ENCODE assay signal across 8 cellular contexts in the genomic region with DNA sequence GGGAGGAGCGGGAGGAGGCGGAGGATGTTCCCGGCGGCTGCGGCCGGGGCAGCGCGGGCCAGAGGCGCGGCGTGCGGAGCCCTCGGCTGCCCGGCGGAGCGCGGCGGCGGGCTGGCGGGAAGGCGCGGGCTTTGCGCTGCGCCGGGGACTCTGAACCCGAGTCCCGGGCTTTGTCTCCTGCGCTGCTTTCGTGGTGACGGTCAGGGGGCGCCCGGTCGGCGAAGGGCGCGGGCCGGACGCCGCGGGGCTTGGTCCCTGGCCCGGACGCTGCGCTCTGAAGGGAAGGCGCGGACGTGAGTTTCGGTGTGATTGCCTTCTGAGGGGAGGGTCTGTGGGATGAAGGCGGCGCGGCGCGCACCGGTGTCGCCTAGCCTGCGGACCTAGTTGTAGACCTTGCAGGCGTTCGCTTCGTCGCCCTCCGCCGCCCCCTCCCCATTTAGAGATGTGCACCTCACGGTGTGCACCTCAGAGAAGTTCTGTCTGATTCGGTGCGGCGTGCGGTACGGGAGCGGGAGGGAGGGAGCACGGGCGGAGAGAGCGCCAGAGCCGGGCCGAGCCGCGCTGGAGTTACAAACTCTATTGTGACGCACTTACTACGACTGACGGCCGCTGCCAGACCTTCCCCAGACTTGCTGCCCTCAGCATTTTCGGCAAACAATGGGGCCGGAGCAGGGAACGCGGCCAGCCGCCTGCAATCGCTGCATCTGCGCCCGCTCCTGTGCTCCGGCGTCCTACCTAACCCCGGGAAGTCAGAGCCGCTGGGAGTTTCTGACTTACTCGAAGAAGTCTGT. TPM values are rescaled to one million over a fixed set of nuclear protein-coding genes. Genes with fewer than 3 reads are reported as not detected.
A peak's percentile ranks its signal among the peaks of the same experiment; 100 is the strongest.
DNase-seq lines count a peak whose midpoint lies in the region; ATAC-seq and TF ChIP-seq lines count a peak whose summit lies in the region.

No MANE protein-coding gene starts in this region.

- ATAC-seq in naive thymus-derived CD8-positive, alpha-beta T cell, result no peak

- H3K27ac ChIP-seq in CD8-positive, alpha-beta memory T cell (ENCODE audit: low read depth, low read length), result peak overlapping the region; percentile 48
- peak overlapping the region; percentile 73 to 76 for H3K27ac ChIP-seq in tibial artery

- CTCF ChIA-PET in CD8-positive, alpha-beta memory T cell (lab: Charles Lee), result no interaction called here
- CTCF ChIA-PET in HEK293T (lab: Yijun Ruan, JAX), result no interaction called here

- H3K4me3 Mint-ChIP-seq in CD8-positive, alpha-beta memory T cell, result peak overlapping the region; percentile 83 to 97 (median 87)
- peak overlapping the region; percentile 83 to 97 (median 90) for H3K4me3 Mint-ChIP-seq in naive thymus-derived CD8-positive, alpha-beta T cell

- H3K27me3 ChIP-seq in CD8-positive, alpha-beta memory T cell (ENCODE audit: insufficient read depth, low read length, poor library complexity, severe bottlenecking), result peaks cover 20% of the 10 kb centered on the region
- H3K27me3 ChIP-seq in tibial artery, result no peaks in the 10 kb centered on the region

- peaks cover 17 to 19% of the 10 kb centered on the region in 2 donors for H3K27me3 Mint-ChIP-seq in CD8-positive, alpha-beta memory T cell
- H3K27me3 Mint-ChIP-seq in naive thymus-derived CD8-positive, alpha-beta T cell, result peaks cover 3 to 23% (median 14%) of the 10 kb centered on the region in 5 donors

- H3K36me3 ChIP-seq in CD8-positive, alpha-beta memory T cell (ENCODE audit: insufficient read depth, low read length), result peaks cover 14% of the 10 kb centered on the region
- peaks cover 0 to 35% (median 9%) of the 10 kb centered on the region in 3 donors for H3K36me3 ChIP-seq in tibial artery

- peak overlapping the region; percentile 71 for H3K4me3 ChIP-seq in CD8-positive, alpha-beta memory T cell (ENCODE audit: low read length)
- H3K4me3 ChIP-seq in foreskin fibroblast (ENCODE audit: low read depth in 1 of 2, low read length in 2 of 2) (peak overlapping the region; percentile 79 to 91), tibial artery (peak overlapping the region; percentile 77 to 83)

- H3K36me3 Mint-ChIP-seq in CD8-positive, alpha-beta memory T cell, result peaks cover 10 to 53% (median 17%) of the 10 kb centered on the region in 3 donors
- H3K36me3 Mint-ChIP-seq in naive thymus-derived CD8-positive, alpha-beta T cell, result peaks cover 0 to 38% (median 8%) of the 10 kb centered on the region in 3 donors

- peaks cover 32 to 64% (median 53%) of the 10 kb centered on the region in 3 donors for H3K4me1 Mint-ChIP-seq in CD8-positive, alpha-beta memory T cell
- H3K4me1 Mint-ChIP-seq in naive thymus-derived CD8-positive, alpha-beta T cell, result peaks cover 27 to 69% (median 64%) of the 10 kb centered on the region in 4 donors

- intact Hi-C loops in tibial artery (cut with DNase I; ENCODE audit: low total_unique reads), result no loop called here

- POLR2A ChIA-PET in CD8-positive, alpha-beta memory T cell (lab: Charles Lee), result interaction anchor here (0.7 kb wide), 1 partner anchor 73 kb away, joined by 3 read pairs; no protein-coding TSS in a partner anchor
- POLR2A ChIA-PET in HEK293T (lab: Yijun Ruan, JAX), result no interaction called here
- POLR2A ChIA-PET in naive thymus-derived CD8-positive, alpha-beta T cell (lab: Charles Lee), result interaction anchor here (2.9 kb wide), 1 partner anchor 35 kb away, joined by 8 read pairs; no protein-coding TSS in a partner anchor

- no peaks in the 10 kb centered on the region for H3K9me3 Mint-ChIP-seq in CD8-positive, alpha-beta memory T cell
- H3K9me3 Mint-ChIP-seq in naive thymus-derived CD8-positive, alpha-beta T cell, result no peaks in the 10 kb centered on the region

- no peaks in the 10 kb centered on the region for H3K9me3 ChIP-seq in CD8-positive, alpha-beta memory T cell (ENCODE audit: low read length)
- no peaks in the 10 kb centered on the region for H3K9me3 ChIP-seq in tibial artery

- H3K27ac Mint-ChIP-seq in CD8-positive, alpha-beta memory T cell, result peak overlapping the region in 7 of 8 donors; percentile 51 to 92 (median 76)
- peak overlapping the region; percentile 34 to 87 (median 65) for H3K27ac Mint-ChIP-seq in naive thymus-derived CD8-positive, alpha-beta T cell

- TF ChIP-seq CTCF in foreskin fibroblast (IDR thresholded peaks at IDR 0.05; ENCODE audit: low read depth, low read length), result no peak
- TF ChIP-seq CTCF in tibial artery (IDR thresholded peaks at IDR 0.05), result no peak

- DNase-seq in CD8-positive, alpha-beta memory T cell, result peak; percentile 17 to 50 (median 22)
- DNase-seq in HEK293T (ENCODE audit: extremely low spot score), result peak; percentile 61
- DNase-seq in NOMO-1 treated with dmso at 0.1 percent for 144 hours (lab: John Stamatoyannopoulos, UW; ENCODE audit: unreplicated experiment), result peak; percentile 41
- DNase-seq in activated gamma-delta T cell (lab: John Stamatoyannopoulos, UW), result peak; percentile 28
- DNase-seq in foreskin fibroblast, result peak; percentile 71 to 90
- DNase-seq in naive thymus-derived CD8-positive, alpha-beta T cell, result peak in 9 of 10 donors; percentile 5 to 62 (median 21)
- peak; percentile 75 to 90 for DNase-seq in tibial artery
- no peak for DNase-seq in NK-92 (lab: John Stamatoyannopoulos, UW; ENCODE audit: unreplicated experiment)

- H3K4me1 ChIP-seq in CD8-positive, alpha-beta memory T cell (ENCODE audit: insufficient read depth, low read length), result peaks cover 40% of the 10 kb centered on the region
- H3K4me1 ChIP-seq in tibial artery, result peaks cover 0 to 58% (median 18%) of the 10 kb centered on the region in 4 donors

TF ChIP-seq in HEK293T, 16 proteins besides CTCF, POLR2A, EP300 and RAD21:
- TF ChIP-seq NFRKB (IDR thresholded peaks at IDR 0.05) (no peak), FOXM1 (IDR thresholded peaks at IDR 0.05; ENCODE audit: borderline replicate concordance) (no peak), ELF4 (IDR thresholded peaks at IDR 0.05) (no peak), ARNT (IDR thresholded peaks at IDR 0.05) (no peak), ZNF384 (IDR thresholded peaks at IDR 0.05) (no peak), L3MBTL2 (conservative IDR thresholded peaks at IDR 0.05) (no peak), SUZ12 (IDR thresholded peaks at IDR 0.05) (no peak), FOXA1 (IDR thresholded peaks at IDR 0.05) (no peak), SP1 (IDR thresholded peaks at IDR 0.05) (no peak), HDGF (IDR thresholded peaks at IDR 0.05; ENCODE audit: borderline replicate concordance) (no peak), FOXK2 (IDR thresholded peaks at IDR 0.05) (no peak), CTBP1 (IDR thresholded peaks at IDR 0.05; ENCODE audit: borderline replicate concordance) (no peak), BHLHE40 (IDR thresholded peaks at IDR 0.05; ENCODE audit: borderline replicate concordance) (no peak), LEF1 (IDR thresholded peaks at IDR 0.05; ENCODE audit: borderline replicate concordance) (no peak), TARDBP (IDR thresholded peaks at IDR 0.05) (no peak)
- TF ChIP-seq, protein P1, sequence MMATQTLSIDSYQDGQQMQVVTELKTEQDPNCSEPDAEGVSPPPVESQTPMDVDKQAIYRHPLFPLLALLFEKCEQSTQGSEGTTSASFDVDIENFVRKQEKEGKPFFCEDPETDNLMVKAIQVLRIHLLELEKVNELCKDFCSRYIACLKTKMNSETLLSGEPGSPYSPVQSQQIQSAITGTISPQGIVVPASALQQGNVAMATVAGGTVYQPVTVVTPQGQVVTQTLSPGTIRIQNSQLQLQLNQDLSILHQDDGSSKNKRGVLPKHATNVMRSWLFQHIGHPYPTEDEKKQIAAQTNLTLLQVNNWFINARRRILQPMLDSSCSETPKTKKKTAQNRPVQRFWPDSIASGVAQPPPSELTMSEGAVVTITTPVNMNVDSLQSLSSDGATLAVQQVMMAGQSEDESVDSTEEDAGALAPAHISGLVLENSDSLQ (IDR thresholded peaks at IDR 0.05), result no peak
TF ChIP-seq in HEK293T: peak in this region for 0.

RNA-seq across cellular contexts. Expression of a gene that starts 2.1 kb away (rescaled TPM):
- total RNA-seq in CD8-positive, alpha-beta memory T cell, result 10 to 100 TPM; 36.6 to 40.6 TPM
- 13.8 TPM for polyA plus RNA-seq in CD8-positive, alpha-beta memory T cell
- 10 to 100 TPM; 36.0 to 39.8 TPM for total RNA-seq in naive thymus-derived CD8-positive, alpha-beta T cell
- polyA plus RNA-seq in naive thymus-derived CD8-positive, alpha-beta T cell, result 10 to 100 TPM in 2 of 3 donors, 1 to 10 TPM in 1; 8.7 to 16.2 (median 10.4) TPM
